Comparison of ENCODE assay signal across 1 cellular context in genomic region chrX:1435241-1435900, GRCh38.
TF ChIP-seq lines count a peak whose summit lies in the region.

No MANE protein-coding gene starts in this region.

TF ChIP-seq in HepG2, 621 proteins besides CTCF, POLR2A, EP300 and RAD21 (continued from another document):
- no peak for TF ChIP-seq ZMAT5 (CRISPR knock-in tag; IDR thresholded peaks at IDR 0.05; ENCODE audit: borderline replicate concordance, low read depth)
- no peak for TF ChIP-seq ZNF124 (CRISPR knock-in tag; IDR thresholded peaks at IDR 0.05)
- no peak for TF ChIP-seq HINFP (CRISPR knock-in tag; IDR thresholded peaks at IDR 0.05; ENCODE audit: low read depth)
- no peak for TF ChIP-seq ZKSCAN5 (CRISPR knock-in tag; IDR thresholded peaks at IDR 0.05)
- TF ChIP-seq PRPF4 (IDR thresholded peaks at IDR 0.05; ENCODE audit: low read depth, low read length, poor library complexity, severe bottlenecking) = no peak
- TF ChIP-seq ZNF160 (CRISPR knock-in tag; IDR thresholded peaks at IDR 0.05) = no peak
- TF ChIP-seq PHF5A (CRISPR knock-in tag; IDR thresholded peaks at IDR 0.05; ENCODE audit: low read depth, unreplicated experiment) = no peak
- TF ChIP-seq MYC (CRISPR knock-in tag; IDR thresholded peaks at IDR 0.05; ENCODE audit: borderline replicate concordance) = no peak
